ENCODE assay signal across 20 cellular contexts in genomic region chr19:50668416-50669318, GRCh38. TPM values are rescaled to one million over a fixed set of nuclear protein-coding genes. Genes with fewer than 3 reads are reported as not detected.
"Had no signal": no experiment of that assay in that cellular context is flagged by ENCODE, and none has a peak within 500 bp of the region (broad histone marks: within the 10 kb centered on the region; RNA-seq: fewer than 3 reads in every experiment).

No MANE protein-coding gene starts in this region.

- H3K36me3 Mint-ChIP-seq: activated CD8-positive, alpha-beta memory T cell treated with anti-CD3 and anti-CD28 coated beads, Interleukin-2, amount 10 ng/mL, durations not matched to agents 7 days and 5 days; activated naive CD4-positive, alpha-beta T cell treated with anti-CD3 and anti-CD28 coated beads, Interleukin-2, amount 50 U/mL, for 24 hours; stimulated activated effector memory CD8-positive, alpha-beta T cell treated with anti-CD3 and anti-CD28 coated beads, Interleukin-12 subunit alpha, Interleukin-12 subunit beta, amount 100 ng/mL, for 72 hours had no signal

- H3K9me3 ChIP-seq: body of pancreas, heart right ventricle, left lung, right lobe of liver, testis, uterus had no signal

- ATAC-seq: activated CD8-positive, alpha-beta memory T cell treated with anti-CD3 and anti-CD28 coated beads, Interleukin-2, amount 10 ng/mL, durations not matched to agents 7 days and 5 days; body of pancreas; heart right ventricle; stimulated activated effector memory CD8-positive, alpha-beta T cell treated with anti-CD3 and anti-CD28 coated beads, Interleukin-12 subunit alpha, Interleukin-12 subunit beta, amount 100 ng/mL, for 72 hours; T-helper 17 cell had no signal

- H3K4me1 ChIP-seq: left lung, parathyroid adenoma, right lobe of liver, testis had no signal

- H3K4me3 ChIP-seq: body of pancreas, heart right ventricle, left lung, lung, right lobe of liver, skin epidermis, uterus had no signal

- H3K4me3 Mint-ChIP-seq: activated CD4-positive, alpha-beta T cell treated with anti-CD3 and anti-CD28 coated beads, Interleukin-2, amount 10 ng/mL, durations not matched to agents 7 days and 5 days; activated CD8-positive, alpha-beta memory T cell treated with anti-CD3 and anti-CD28 coated beads, Interleukin-2, amount 10 ng/mL, durations not matched to agents 7 days and 5 days; activated CD8-positive, alpha-beta T cell treated with anti-CD3 and anti-CD28 coated beads for 36 hours; activated naive CD4-positive, alpha-beta T cell treated with anti-CD3 and anti-CD28 coated beads, Interleukin-2, amount 50 U/mL, for 24 hours; stimulated activated effector memory CD8-positive, alpha-beta T cell treated with anti-CD3 and anti-CD28 coated beads, Interleukin-12 subunit alpha, Interleukin-12 subunit beta, amount 100 ng/mL, for 72 hours; T-helper 17 cell had no signal

- H3K36me3 ChIP-seq: cardiac muscle cell, heart right ventricle, left lung, right lobe of liver, uterus had no signal

- H3K27ac ChIP-seq: body of pancreas, cardiac muscle cell, epithelial cell of prostate, heart right ventricle, left lung, parathyroid adenoma, right lobe of liver, skin epidermis, testis, uterus had no signal

- H3K4me1 Mint-ChIP-seq: activated CD4-positive, alpha-beta T cell treated with anti-CD3 and anti-CD28 coated beads, Interleukin-2, amount 10 ng/mL, durations not matched to agents 7 days and 5 days; activated CD8-positive, alpha-beta memory T cell treated with anti-CD3 and anti-CD28 coated beads, Interleukin-2, amount 10 ng/mL, durations not matched to agents 7 days and 5 days; activated naive CD4-positive, alpha-beta T cell treated with anti-CD3 and anti-CD28 coated beads, Interleukin-2, amount 50 U/mL, for 24 hours; stimulated activated effector memory CD8-positive, alpha-beta T cell treated with anti-CD3 and anti-CD28 coated beads, Interleukin-12 subunit alpha, Interleukin-12 subunit beta, amount 100 ng/mL, for 72 hours had no signal

- H3K9ac ChIP-seq: parathyroid adenoma had no signal

- DNase-seq: heart right ventricle, kidney glomerular epithelial cell, left lung, right lobe of liver, uterus had no signal

- H3K79me2 ChIP-seq: parathyroid adenoma had no signal

- H3K27ac Mint-ChIP-seq: activated CD8-positive, alpha-beta memory T cell treated with anti-CD3 and anti-CD28 coated beads, Interleukin-2, amount 10 ng/mL, durations not matched to agents 7 days and 5 days; activated CD8-positive, alpha-beta T cell treated with anti-CD3 and anti-CD28 coated beads for 36 hours; activated naive CD4-positive, alpha-beta T cell treated with anti-CD3 and anti-CD28 coated beads, Interleukin-2, amount 50 U/mL, for 24 hours; stimulated activated effector memory CD8-positive, alpha-beta T cell treated with anti-CD3 and anti-CD28 coated beads, Interleukin-12 subunit alpha, Interleukin-12 subunit beta, amount 100 ng/mL, for 72 hours; T-helper 17 cell had no signal

- H3K9me3 Mint-ChIP-seq: activated CD4-positive, alpha-beta T cell treated with anti-CD3 and anti-CD28 coated beads, Interleukin-2, amount 10 ng/mL, durations not matched to agents 7 days and 5 days; activated CD8-positive, alpha-beta T cell treated with anti-CD3 and anti-CD28 coated beads for 36 hours; activated naive CD4-positive, alpha-beta T cell treated with anti-CD3 and anti-CD28 coated beads, Interleukin-2, amount 50 U/mL, for 24 hours; stimulated activated effector memory CD8-positive, alpha-beta T cell treated with anti-CD3 and anti-CD28 coated beads, Interleukin-12 subunit alpha, Interleukin-12 subunit beta, amount 100 ng/mL, for 72 hours had no signal

- H3K27me3 ChIP-seq: testis had no signal

RNA-seq across cellular contexts. Expression of gene C19orf81, which starts 19.4 kb away (rescaled TPM):
- total RNA-seq: activated CD4-positive, alpha-beta T cell treated with anti-CD3 and anti-CD28 coated beads, Interleukin-2, amount 10 ng/mL, durations not matched to agents 7 days and 5 days; body of pancreas; fibroblast of villous mesenchyme; right lobe of liver; T-helper 17 cell; uterus had no signal

RNA-seq across cellular contexts. Expression of gene SYT3, which starts 29.0 kb away (rescaled TPM):
- total RNA-seq: activated CD4-positive, alpha-beta T cell treated with anti-CD3 and anti-CD28 coated beads, Interleukin-2, amount 10 ng/mL, durations not matched to agents 7 days and 5 days; activated CD8-positive, alpha-beta memory T cell treated with anti-CD3 and anti-CD28 coated beads, Interleukin-2, amount 10 ng/mL, durations not matched to agents 7 days and 5 days; activated CD8-positive, alpha-beta T cell treated with anti-CD3 and anti-CD28 coated beads for 36 hours; fibroblast of villous mesenchyme; pulmonary artery endothelial cell; right lobe of liver; T-helper 17 cell had no signal

RNA-seq across cellular contexts. Expression of gene SHANK1, which starts 50.9 kb away (rescaled TPM):
- total RNA-seq: activated CD4-positive, alpha-beta T cell treated with anti-CD3 and anti-CD28 coated beads, Interleukin-2, amount 10 ng/mL, durations not matched to agents 7 days and 5 days; activated CD8-positive, alpha-beta memory T cell treated with anti-CD3 and anti-CD28 coated beads, Interleukin-2, amount 10 ng/mL, durations not matched to agents 7 days and 5 days; T-helper 17 cell had no signal
